ENCODE assay signal across 8 cellular contexts in the genomic region with DNA sequence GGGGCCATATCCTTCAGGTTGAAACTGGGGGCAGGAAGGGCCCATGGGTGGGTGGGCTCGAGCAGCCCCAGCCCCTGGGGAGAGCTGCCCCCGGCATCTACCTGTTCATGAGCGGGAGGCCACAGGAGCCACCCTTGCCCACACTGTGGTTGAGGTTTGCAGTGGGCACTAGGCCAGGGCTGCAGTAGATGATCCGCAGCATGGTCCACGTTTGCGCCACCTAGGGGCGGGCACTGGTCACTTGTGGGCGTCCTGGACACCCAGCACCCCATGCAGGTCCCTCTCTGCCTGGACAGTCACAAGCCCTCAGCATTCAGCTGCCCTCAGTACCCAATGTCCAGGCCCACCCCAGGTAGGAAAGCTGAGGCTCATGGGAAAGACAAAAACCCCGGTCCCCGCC. TPM values are rescaled to one million over a fixed set of nuclear protein-coding genes. Genes with fewer than 3 reads are reported as not detected.
A peak's percentile ranks its signal among the peaks of the same experiment; 100 is the strongest.
DNase-seq lines count a peak whose midpoint lies in the region; ATAC-seq, FAIRE-seq and TF ChIP-seq lines count a peak whose summit lies in the region.

No MANE protein-coding gene starts in this region.

- DNase-seq in natural killer cell, result no peak
- DNase-seq in natural killer cell treated with Interleukin-12 subunit alpha and Interleukin-12 subunit beta and Interleukin-15 and Interleukin-18, amount 100 ng/mL, for 72 hours (ENCODE audit: low spot score), result no peak
- DNase-seq in RCC 7860 (ENCODE audit: low spot score), result peak; percentile 39
- peak; percentile 23 for DNase-seq in fibroblast of gingiva (ENCODE audit: low read depth)
- DNase-seq in tibial artery, result no peak
- no peak for DNase-seq in prostate gland (ENCODE audit: low spot score)
- no peak for DNase-seq in NCI-H2107 treated with DMSO at 0.1 percent for 48 hours (lab: John Stamatoyannopoulos, UW; ENCODE audit: unreplicated experiment)

- H3K36me3 Mint-ChIP-seq in natural killer cell, result no peaks in the 10 kb centered on the region
- no peaks in the 10 kb centered on the region for H3K36me3 Mint-ChIP-seq in natural killer cell treated with Interleukin-12 subunit alpha and Interleukin-12 subunit beta and Interleukin-15 and Interleukin-18, amount 100 ng/mL, for 72 hours

- H3K27me3 ChIP-seq in tibial artery (no peaks in the 10 kb centered on the region), prostate gland (replicated peaks; ENCODE audit: insufficient read depth) (no peaks in the 10 kb centered on the region)

- TF ChIP-seq CTCF in natural killer cell (IDR thresholded peaks at IDR 0.05), result no peak
- peak in 1 of 2 experiments; percentile 13 for TF ChIP-seq CTCF in tibial artery (IDR thresholded peaks at IDR 0.05)
- TF ChIP-seq CTCF in prostate gland (IDR thresholded peaks at IDR 0.05), result peak in 2 of 4 experiments; percentile 32 to 41

- H3K9me3 ChIP-seq in tibial artery, result no peaks in the 10 kb centered on the region
- no peaks in the 10 kb centered on the region for H3K9me3 ChIP-seq in prostate gland

- intact Hi-C loops in natural killer cell (cut with micrococcal nuclease), result no loop called here
- intact Hi-C loops in tibial artery (cut with DNase I; ENCODE audit: low total_unique reads), result no loop called here
- intact Hi-C loops in prostate gland (cut with DNase I), result no loop called here

- H3K4me3 ChIP-seq in tibial artery (no peak overlapping the region), prostate gland (no peak overlapping the region)

- H3K4me1 ChIP-seq in tibial artery, result peaks cover 3 to 76% (median 64%) of the 10 kb centered on the region in 4 donors
- peaks cover 28% of the 10 kb centered on the region for H3K4me1 ChIP-seq in prostate gland (replicated peaks)

- no peaks in the 10 kb centered on the region for H3K9me3 Mint-ChIP-seq in natural killer cell
- H3K9me3 Mint-ChIP-seq in natural killer cell treated with Interleukin-12 subunit alpha and Interleukin-12 subunit beta and Interleukin-15 and Interleukin-18, amount 100 ng/mL, for 72 hours, result no peaks in the 10 kb centered on the region

- ATAC-seq in natural killer cell (no peak), HG03342 (IDR thresholded peaks at IDR 0.05; ENCODE audit: unreplicated experiment) (no peak)
- no peak for ATAC-seq in natural killer cell treated with Interleukin-12 subunit alpha and Interleukin-12 subunit beta and Interleukin-15 and Interleukin-18, amount 100 ng/mL, for 72 hours

- peak overlapping the region; percentile 31 for H3K4me3 Mint-ChIP-seq in natural killer cell
- H3K4me3 Mint-ChIP-seq in natural killer cell treated with Interleukin-12 subunit alpha and Interleukin-12 subunit beta and Interleukin-15 and Interleukin-18, amount 100 ng/mL, for 72 hours, result no peak overlapping the region

- H3K36me3 ChIP-seq in tibial artery (peaks cover 18 to 50% (median 24%) of the 10 kb centered on the region in 3 donors), prostate gland (peaks cover 7 to 10% of the 10 kb centered on the region in 2 donors)

- peak overlapping the region in 1 of 2 donors; percentile 16 for H3K27ac Mint-ChIP-seq in natural killer cell
- H3K27ac Mint-ChIP-seq in natural killer cell treated with Interleukin-12 subunit alpha and Interleukin-12 subunit beta and Interleukin-15 and Interleukin-18, amount 100 ng/mL, for 72 hours, result no peak overlapping the region

- FAIRE-seq in RCC 7860 (lab: Jason Lieb, UNC), result no peak

- H3K4me1 Mint-ChIP-seq in natural killer cell, result peaks cover 6 to 38% of the 10 kb centered on the region in 2 donors
- H3K4me1 Mint-ChIP-seq in natural killer cell treated with Interleukin-12 subunit alpha and Interleukin-12 subunit beta and Interleukin-15 and Interleukin-18, amount 100 ng/mL, for 72 hours (ENCODE audit: low read depth in 2 of 2), result peaks cover 4 to 12% of the 10 kb centered on the region in 2 donors

- no peaks in the 10 kb centered on the region for H3K27me3 Mint-ChIP-seq in natural killer cell (ENCODE audit: low read depth in 2 of 2)
- no peaks in the 10 kb centered on the region for H3K27me3 Mint-ChIP-seq in natural killer cell treated with Interleukin-12 subunit alpha and Interleukin-12 subunit beta and Interleukin-15 and Interleukin-18, amount 100 ng/mL, for 72 hours

- H3K27ac ChIP-seq in tibial artery (no peak overlapping the region), prostate gland (no peak overlapping the region)

- no peak for TF ChIP-seq POLR2A in prostate gland (IDR thresholded peaks at IDR 0.05)

- 75% methylated on average over 7 of the region's 10 CpGs for WGBS in prostate gland

RNA-seq across cellular contexts. Expression of gene JMJD8, which starts 1.8 kb away (rescaled TPM):
- total RNA-seq in natural killer cell (10 to 100 TPM; 29.5 to 32.6 (median 31.5) TPM), prostate gland (100 to 1,000 TPM; 121 to 132 TPM)
- total RNA-seq in natural killer cell treated with Interleukin-12 subunit alpha and Interleukin-12 subunit beta and Interleukin-15 and Interleukin-18, amount 100 ng/mL, for 72 hours, result 10 to 100 TPM; 31.2 to 53.4 TPM

RNA-seq across cellular contexts. Expression of gene WDR24, which starts 4.2 kb away (rescaled TPM):
- total RNA-seq in natural killer cell, result 10 to 100 TPM in 2 of 3 donors, 1 to 10 TPM in 1; 8.8 to 14.1 (median 10.2) TPM
- total RNA-seq in natural killer cell treated with Interleukin-12 subunit alpha and Interleukin-12 subunit beta and Interleukin-15 and Interleukin-18, amount 100 ng/mL, for 72 hours, result 10 to 100 TPM; 15.7 to 25.0 TPM
- total RNA-seq in prostate gland, result 10 to 100 TPM; 18.2 to 26.4 TPM

RNA-seq across cellular contexts. Expression of gene STUB1, which starts 5.8 kb away (rescaled TPM):
- 10 to 100 TPM; 89.5 to 95.4 (median 93.5) TPM for total RNA-seq in natural killer cell
- total RNA-seq in natural killer cell treated with Interleukin-12 subunit alpha and Interleukin-12 subunit beta and Interleukin-15 and Interleukin-18, amount 100 ng/mL, for 72 hours, result 100 to 1,000 TPM in 1 of 2 donors, 10 to 100 TPM in 1; 95.0 to 172 TPM
- total RNA-seq in prostate gland, result 100 to 1,000 TPM; 173 to 255 TPM

RNA-seq across cellular contexts. Expression of gene RHBDL1, which starts 10.5 kb away (rescaled TPM):
- total RNA-seq in natural killer cell (1 to 10 TPM; 2.9 to 4.2 (median 4.2) TPM), prostate gland (1 to 10 TPM; 4.5 to 4.9 TPM)
- total RNA-seq in natural killer cell treated with Interleukin-12 subunit alpha and Interleukin-12 subunit beta and Interleukin-15 and Interleukin-18, amount 100 ng/mL, for 72 hours, result 1 to 10 TPM; 1.0 to 1.5 TPM

RNA-seq across cellular contexts. Expression of gene RHOT2, which starts 18.0 kb away (rescaled TPM):
- total RNA-seq in natural killer cell (100 to 1,000 TPM; 205 to 216 (median 211) TPM), prostate gland (100 to 1,000 TPM; 101 to 169 TPM)
- total RNA-seq in natural killer cell treated with Interleukin-12 subunit alpha and Interleukin-12 subunit beta and Interleukin-15 and Interleukin-18, amount 100 ng/mL, for 72 hours, result 100 to 1,000 TPM; 171 to 259 TPM

Comparison
In these comparisons a context has a peak if more than half of its experiments do, and no peak if none do; other contexts are left out.
1. DNase-seq: peak in RCC 7860 (single experiment) and fibroblast of gingiva (single experiment); none in natural killer cell (single experiment), natural killer cell treated with Interleukin-12 subunit alpha and Interleukin-12 subunit beta and Interleukin-15 and Interleukin-18, amount 100 ng/mL, for 72 hours (single experiment), tibial artery (0 of 2), prostate gland (single experiment) and NCI-H2107 treated with DMSO at 0.1 percent for 48 hours (single experiment).